ENCODE assay signal across 27 cellular contexts in genomic region chr20:40612247-40612646, GRCh38.
"Had no signal": no experiment of that assay in that cellular context is flagged by ENCODE, and none has a peak within 500 bp of the region (broad histone marks: within the 10 kb centered on the region; RNA-seq: fewer than 3 reads in every experiment).

No MANE protein-coding gene starts in this region.

- H3K27me3 ChIP-seq: suprapubic skin, testis, thyroid gland, tibial nerve, upper lobe of left lung, upper lobe of right lung, uterus, vagina had no signal

- H3K4me3 ChIP-seq: stomach, suprapubic skin, testis, thoracic aorta, thyroid gland, tibial artery, tibial nerve, transverse colon, upper lobe of left lung, upper lobe of right lung, uterus, vagina had no signal

- H3K27ac ChIP-seq: stomach, suprapubic skin, testis, thoracic aorta, thyroid gland, tibial artery, tibial nerve, transverse colon, upper lobe of left lung, upper lobe of right lung, uterus, vagina had no signal

- H3K4me1 ChIP-seq: stomach, suprapubic skin, testis, thyroid gland, tibial artery, tibial nerve, transverse colon, upper lobe of left lung, upper lobe of right lung, uterus, vagina had no signal

- H3K36me3 ChIP-seq: stomach, suprapubic skin, thoracic aorta, thyroid gland, tibial artery, tibial nerve, transverse colon, upper lobe of left lung, upper lobe of right lung, uterus, vagina had no signal

- DNase-seq: stimulated activated CD4-positive, alpha-beta T cell treated with anti-CD3 and anti-CD28 coated beads, Interleukin-2, amount 100 ng/mL, for 48 hours; stimulated activated CD4-positive, alpha-beta T cell treated with anti-CD3 and anti-CD28 coated beads, Interleukin-4, amount 100 ng/mL, for 1 hour; stimulated activated CD4-positive, alpha-beta T cell treated with anti-CD3 and anti-CD28 coated beads, Interleukin-4, amount 100 ng/mL, for 24 hours; stimulated activated CD4-positive, alpha-beta T cell treated with anti-CD3 and anti-CD28 coated beads, Interleukin-4, amount 100 ng/mL, for 4 hours; stimulated activated CD8-positive, alpha-beta memory T cell treated with anti-CD3 and anti-CD28 coated beads, Interleukin-4, amount 100 ng/mL, for 48 hours; stimulated activated naive B cell treated with anti-CD40 and anti-IgM and Interleukin-4, amounts not matched to agents 10 μg/mL and 1 μg/mL and 100 μg/mL, for 72 hours; stimulated activated naive CD4-positive, alpha-beta T cell; stimulated activated naive CD4-positive, alpha-beta T cell treated with Interleukin-2 at 50 U/mL for 16 hours; stimulated activated naive CD8-positive, alpha-beta T cell treated with anti-CD3 and anti-CD28 coated beads, Interleukin-15, amount 100 ng/mL, for 72 hours; stimulated activated naive CD8-positive, alpha-beta T cell treated with anti-CD3 and anti-CD28 coated beads, Interleukin-15, Interleukin-2, amounts not matched to agents 100 U/mL and 50 U/mL, for 24 hours; stomach; substantia nigra; testis; thyroid gland; tibial artery; transverse colon; trophoblast cell; upper lobe of left lung; upper lobe of right lung; uterus had no signal

- FAIRE-seq: urothelium cell line had no signal

- ATAC-seq: stimulated activated effector memory CD8-positive, alpha-beta T cell treated with anti-CD3 and anti-CD28 coated beads, Interleukin-12 subunit alpha, Interleukin-12 subunit beta, amount 100 ng/mL, for 72 hours; stimulated activated memory B cell treated with anti-CD40 and anti-IgM and Interleukin-4, amounts not matched to agents 10 μg/mL and 1 μg/mL and 100 μg/mL, for 72 hours; stimulated activated naive B cell treated with anti-CD40 and anti-IgM and Interleukin-4, amounts not matched to agents 10 μg/mL and 1 μg/mL and 100 μg/mL, for 72 hours; stimulated activated naive CD8-positive, alpha-beta T cell treated with anti-CD3 and anti-CD28 coated beads, Interleukin-15, amount 100 ng/mL, for 72 hours; stimulated activated naive CD8-positive, alpha-beta T cell treated with anti-CD3 and anti-CD28 coated beads, Interleukin-15, Interleukin-2, amounts not matched to agents 100 U/mL and 50 U/mL, for 24 hours; upper lobe of right lung had no signal

- H3K9me3 ChIP-seq: stomach, suprapubic skin, testis, thoracic aorta, thyroid gland, tibial artery, tibial nerve, transverse colon, upper lobe of left lung, upper lobe of right lung, uterus, vagina had no signal
